Comparison of ENCODE assay signal across 8 cellular contexts in genomic region chr20:53736757-53737403, GRCh38.
DNase-seq lines count a peak whose midpoint lies in the region; ATAC-seq lines count a peak whose summit lies in the region.

No MANE protein-coding gene starts in this region.

- H3K27ac Mint-ChIP-seq in central memory CD8-positive, alpha-beta T cell (ENCODE audit: low read depth) = peak overlapping the region; percentile 3

- H3K79me2 ChIP-seq in ACC112 (ENCODE audit: control insufficient read depth, insufficient read depth, low read length, unreplicated experiment) = no peaks in the 10 kb centered on the region

- peak overlapping the region; percentile 93 for H2AFZ ChIP-seq in ACC112 (ENCODE audit: low read length, unreplicated experiment)

- H3K27me3 ChIP-seq in ACC112 (ENCODE audit: insufficient read depth, low read length) (no peaks in the 10 kb centered on the region), muscle layer of duodenum (ENCODE audit: low read depth, low read length) (no peaks in the 10 kb centered on the region)

- peaks cover 29% of the 10 kb centered on the region for H3K4me1 ChIP-seq in ACC112 (ENCODE audit: control insufficient read depth, insufficient read depth, low read length, unreplicated experiment)
- H3K4me1 ChIP-seq in muscle layer of duodenum (ENCODE audit: control insufficient read depth in 1 of 2, insufficient read depth in 2 of 2, low read length in 2 of 2) = peaks cover 0 to 27% of the 10 kb centered on the region in 2 donors

- H3K9me3 ChIP-seq in muscle layer of duodenum (ENCODE audit: control insufficient read depth in 1 of 2, low read length in 2 of 2) = no peaks in the 10 kb centered on the region

- no peaks in the 10 kb centered on the region for H3K36me3 Mint-ChIP-seq in central memory CD8-positive, alpha-beta T cell (ENCODE audit: insufficient read depth)

- H3K4me3 Mint-ChIP-seq in central memory CD8-positive, alpha-beta T cell = peak overlapping the region; percentile 33

- H3K27me3 Mint-ChIP-seq in central memory CD8-positive, alpha-beta T cell = no peaks in the 10 kb centered on the region

- H3K4me3 ChIP-seq in ACC112 (ENCODE audit: low read depth, low read length) = peak overlapping the region; percentile 18; the same call in 1 of the 2 replicates
- peak overlapping the region in 1 of 2 donors; percentile 12 for H3K4me3 ChIP-seq in muscle layer of duodenum (ENCODE audit: low read depth in 1 of 2, low read length in 2 of 2)

- H3K4me1 Mint-ChIP-seq in central memory CD8-positive, alpha-beta T cell = peaks cover 31% of the 10 kb centered on the region

- H3K9me3 Mint-ChIP-seq in central memory CD8-positive, alpha-beta T cell = no peaks in the 10 kb centered on the region

- DNase-seq in NCI-H82 treated with DMSO at 0.1 percent for 48 hours (lab: John Stamatoyannopoulos, UW; ENCODE audit: unreplicated experiment) = peak; percentile 87
- no peak for DNase-seq in central memory CD8-positive, alpha-beta T cell (ENCODE audit: low spot score in 2 of 2)
- no peak for DNase-seq in hippocampal formation (lab: John Stamatoyannopoulos, UW)
- DNase-seq in substantia nigra (lab: John Stamatoyannopoulos, UW) = no peak
- no peak for DNase-seq in NCI-H748 (lab: John Stamatoyannopoulos, UW; ENCODE audit: unreplicated experiment)

- peak; percentile 53 for ATAC-seq in GM18907 (IDR thresholded peaks at IDR 0.05; ENCODE audit: unreplicated experiment)
- ATAC-seq in central memory CD8-positive, alpha-beta T cell (replicated peaks; ENCODE audit: extremely low read depth, poor library complexity, severe bottlenecking) = no peak

- H3K27ac ChIP-seq in ACC112 (ENCODE audit: low read depth, low read length) (peak overlapping the region; percentile 74; the same call in 1 of the 2 replicates), muscle layer of duodenum (ENCODE audit: low read length) (peak overlapping the region; percentile 90), substantia nigra (ENCODE audit: low read depth, low read length, poor library complexity, severe bottlenecking) (no peak overlapping the region)

- H3K36me3 ChIP-seq in ACC112 (ENCODE audit: insufficient read depth, low read length) (no peaks in the 10 kb centered on the region), muscle layer of duodenum (ENCODE audit: control insufficient read depth in 1 of 2, insufficient read depth in 2 of 2, low read length in 2 of 2) (no peaks in the 10 kb centered on the region)
